Comparison of ENCODE assay signal across 1 cellular context in the genomic region with DNA sequence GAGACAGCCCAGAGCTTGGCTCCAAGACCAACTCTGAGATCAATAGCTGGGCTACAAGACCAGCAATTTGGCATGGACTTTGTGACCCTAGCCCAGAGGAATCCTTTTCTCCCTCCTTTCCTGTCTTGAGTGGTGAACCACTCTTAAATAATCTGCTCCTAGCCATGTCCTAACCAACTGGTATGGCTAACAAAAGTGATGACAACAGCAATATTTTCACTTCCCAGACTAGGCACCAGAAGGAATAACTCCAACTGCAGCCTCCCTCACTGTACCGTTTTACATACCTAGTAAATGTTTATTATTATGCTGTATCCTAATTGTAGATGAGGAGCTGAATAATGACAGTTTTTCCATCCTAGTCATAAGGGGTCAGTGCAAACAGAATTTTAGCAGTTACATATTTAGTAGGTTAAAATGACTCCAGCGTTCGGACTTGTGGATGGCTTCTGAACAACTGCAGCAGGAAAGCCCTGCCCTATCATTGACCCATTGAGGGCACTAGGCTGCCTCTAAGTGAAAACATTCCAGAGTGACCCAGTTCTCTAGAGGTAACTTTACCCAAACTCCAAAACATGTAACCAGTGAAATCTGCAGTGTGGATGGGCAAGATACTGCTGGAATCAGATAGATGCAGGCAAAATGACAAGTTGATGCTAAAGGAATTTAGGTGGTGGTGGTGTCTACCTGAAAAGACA.
TF ChIP-seq lines count a peak whose summit lies in the region.

No MANE protein-coding gene starts in this region.

TF ChIP-seq in WTC11, 78 proteins besides CTCF, POLR2A, EP300 and RAD21 (continued from another document):
- TF ChIP-seq, protein P1, sequence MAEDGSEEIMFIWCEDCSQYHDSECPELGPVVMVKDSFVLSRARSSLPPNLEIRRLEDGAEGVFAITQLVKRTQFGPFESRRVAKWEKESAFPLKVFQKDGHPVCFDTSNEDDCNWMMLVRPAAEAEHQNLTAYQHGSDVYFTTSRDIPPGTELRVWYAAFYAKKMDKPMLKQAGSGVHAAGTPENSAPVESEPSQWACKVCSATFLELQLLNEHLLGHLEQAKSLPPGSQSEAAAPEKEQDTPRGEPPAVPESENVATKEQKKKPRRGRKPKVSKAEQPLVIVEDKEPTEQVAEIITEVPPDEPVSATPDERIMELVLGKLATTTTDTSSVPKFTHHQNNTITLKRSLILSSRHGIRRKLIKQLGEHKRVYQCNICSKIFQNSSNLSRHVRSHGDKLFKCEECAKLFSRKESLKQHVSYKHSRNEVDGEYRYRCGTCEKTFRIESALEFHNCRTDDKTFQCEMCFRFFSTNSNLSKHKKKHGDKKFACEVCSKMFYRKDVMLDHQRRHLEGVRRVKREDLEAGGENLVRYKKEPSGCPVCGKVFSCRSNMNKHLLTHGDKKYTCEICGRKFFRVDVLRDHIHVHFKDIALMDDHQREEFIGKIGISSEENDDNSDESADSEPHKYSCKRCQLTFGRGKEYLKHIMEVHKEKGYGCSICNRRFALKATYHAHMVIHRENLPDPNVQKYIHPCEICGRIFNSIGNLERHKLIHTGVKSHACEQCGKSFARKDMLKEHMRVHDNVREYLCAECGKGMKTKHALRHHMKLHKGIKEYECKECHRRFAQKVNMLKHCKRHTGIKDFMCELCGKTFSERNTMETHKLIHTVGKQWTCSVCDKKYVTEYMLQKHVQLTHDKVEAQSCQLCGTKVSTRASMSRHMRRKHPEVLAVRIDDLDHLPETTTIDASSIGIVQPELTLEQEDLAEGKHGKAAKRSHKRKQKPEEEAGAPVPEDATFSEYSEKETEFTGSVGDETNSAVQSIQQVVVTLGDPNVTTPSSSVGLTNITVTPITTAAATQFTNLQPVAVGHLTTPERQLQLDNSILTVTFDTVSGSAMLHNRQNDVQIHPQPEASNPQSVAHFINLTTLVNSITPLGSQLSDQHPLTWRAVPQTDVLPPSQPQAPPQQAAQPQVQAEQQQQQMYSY (CRISPR knock-in tag; IDR thresholded peaks at IDR 0.05), result no peak
- TF ChIP-seq, protein P2, sequence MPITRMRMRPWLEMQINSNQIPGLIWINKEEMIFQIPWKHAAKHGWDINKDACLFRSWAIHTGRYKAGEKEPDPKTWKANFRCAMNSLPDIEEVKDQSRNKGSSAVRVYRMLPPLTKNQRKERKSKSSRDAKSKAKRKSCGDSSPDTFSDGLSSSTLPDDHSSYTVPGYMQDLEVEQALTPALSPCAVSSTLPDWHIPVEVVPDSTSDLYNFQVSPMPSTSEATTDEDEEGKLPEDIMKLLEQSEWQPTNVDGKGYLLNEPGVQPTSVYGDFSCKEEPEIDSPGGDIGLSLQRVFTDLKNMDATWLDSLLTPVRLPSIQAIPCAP (CRISPR knock-in tag; IDR thresholded peaks at IDR 0.05), result no peak
- TF ChIP-seq FOXK1 (CRISPR knock-in tag; IDR thresholded peaks at IDR 0.05) (no peak), ESRRA (CRISPR knock-in tag; IDR thresholded peaks at IDR 0.05; ENCODE audit: borderline replicate concordance) (no peak)
